In genomic region chr2:20584637-20585321, GRCh38 we compare ENCODE assay signal across 10 cellular contexts.
A peak's percentile ranks its signal among the peaks of the same experiment; 100 is the strongest.
DNase-seq lines count a peak whose midpoint lies in the region; ATAC-seq and TF ChIP-seq lines count a peak whose summit lies in the region.
"Had no signal": no experiment of that assay in that cellular context is flagged by ENCODE, and none has a peak within 500 bp of the region (broad histone marks: within the 10 kb centered on the region; RNA-seq: fewer than 3 reads in every experiment).

No MANE protein-coding gene starts in this region.

- H3K36me3 ChIP-seq in cardiac muscle cell (no peaks in the 10 kb centered on the region), prostate gland (no peaks in the 10 kb centered on the region)

- H3K4me3 Mint-ChIP-seq in WTC11, result no peak overlapping the region

- WGBS in prostate gland, result 65% methylated on average over 9 of the region's 9 CpGs

- H3K27ac ChIP-seq in cardiac muscle cell, result peak overlapping the region; percentile 93
- H3K27ac ChIP-seq in prostate gland, result peak overlapping the region; percentile 53 to 67

- peaks cover 6% of the 10 kb centered on the region; the same call in 1 of the 2 replicates for H3K9me3 Mint-ChIP-seq in WTC11

- H3K4me3 ChIP-seq in cardiac muscle cell, result no peak overlapping the region
- no peak overlapping the region for H3K4me3 ChIP-seq in prostate gland

- peak overlapping the region; percentile 60 for H3K27ac Mint-ChIP-seq in WTC11

- intact Hi-C loops in prostate gland (cut with DNase I), result no loop called here

- H3K4me1 ChIP-seq in cardiac muscle cell (ENCODE audit: low read depth), result peaks cover 16% of the 10 kb centered on the region
- no peaks in the 10 kb centered on the region for H3K4me1 ChIP-seq in prostate gland (replicated peaks)

- TF ChIP-seq POLR2A in prostate gland (IDR thresholded peaks at IDR 0.05), result no peak

- CTCF ChIA-PET in WTC11 (lab: Charles Lee), result interaction anchor here (0.7 to 1.7 kb wide), 7 partner anchors 9 to 173 kb away, joined by 3 to 6 read pairs (median 4); partner anchors contain the start of genes HS1BP3 and RHOB

- ATAC-seq in WTC11 (peak; percentile 96), GM18868 (IDR thresholded peaks at IDR 0.05; ENCODE audit: unreplicated experiment) (no peak)

- POLR2A ChIA-PET in WTC11 (lab: Charles Lee), result interaction anchor here (1.2 to 1.9 kb wide), 2 partner anchors 22 to 138 kb away, joined by 4 to 16 read pairs; partner anchors contain the start of gene RHOB

- H3K36me3 Mint-ChIP-seq in WTC11, result no peaks in the 10 kb centered on the region

- H3K27me3 Mint-ChIP-seq in WTC11 (ENCODE audit: low read depth), result peaks cover 3% of the 10 kb centered on the region

- DNase-seq in EL (peak; percentile 99), WTC11 (ENCODE audit: low spot score) (peak; percentile 63), cardiac muscle cell (ENCODE audit: low read depth in 1 of 2, low spot score in 1 of 2) (peak; percentile 84 to 97), prostate gland (ENCODE audit: low spot score) (peak; percentile 64), NCI-H1092 (lab: John Stamatoyannopoulos, UW) (no peak), NK-92 (lab: John Stamatoyannopoulos, UW; ENCODE audit: unreplicated experiment) (no peak), kidney tubule cell (ENCODE audit: low spot score) (no peak)
- DNase-seq: activated CD4-positive, alpha-beta T cell treated with anti-CD3 and anti-CD28 coated beads for 48 hours; stimulated activated CD4-positive, alpha-beta T cell treated with anti-CD3 and anti-CD28 coated beads, Interleukin-4, amount 100 ng/mL, for 24 hours had no signal

- peaks cover 21% of the 10 kb centered on the region for H3K4me1 Mint-ChIP-seq in WTC11

- H3K27me3 ChIP-seq in cardiac muscle cell (no peaks in the 10 kb centered on the region), prostate gland (replicated peaks; ENCODE audit: insufficient read depth) (no peaks in the 10 kb centered on the region)

- H3K9me3 ChIP-seq in cardiac muscle cell (ENCODE audit: low read depth) (no peaks in the 10 kb centered on the region), prostate gland (no peaks in the 10 kb centered on the region)

- TF ChIP-seq CTCF in WTC11 (IDR thresholded peaks at IDR 0.05), result no peak
- TF ChIP-seq CTCF in cardiac muscle cell (IDR thresholded peaks at IDR 0.05; ENCODE audit: low read depth, low read length), result no peak
- no peak for TF ChIP-seq CTCF in prostate gland (IDR thresholded peaks at IDR 0.05)

TF ChIP-seq in WTC11, 78 proteins besides CTCF, POLR2A, EP300 and RAD21 (continues in another document):
- TF ChIP-seq, protein P1, sequence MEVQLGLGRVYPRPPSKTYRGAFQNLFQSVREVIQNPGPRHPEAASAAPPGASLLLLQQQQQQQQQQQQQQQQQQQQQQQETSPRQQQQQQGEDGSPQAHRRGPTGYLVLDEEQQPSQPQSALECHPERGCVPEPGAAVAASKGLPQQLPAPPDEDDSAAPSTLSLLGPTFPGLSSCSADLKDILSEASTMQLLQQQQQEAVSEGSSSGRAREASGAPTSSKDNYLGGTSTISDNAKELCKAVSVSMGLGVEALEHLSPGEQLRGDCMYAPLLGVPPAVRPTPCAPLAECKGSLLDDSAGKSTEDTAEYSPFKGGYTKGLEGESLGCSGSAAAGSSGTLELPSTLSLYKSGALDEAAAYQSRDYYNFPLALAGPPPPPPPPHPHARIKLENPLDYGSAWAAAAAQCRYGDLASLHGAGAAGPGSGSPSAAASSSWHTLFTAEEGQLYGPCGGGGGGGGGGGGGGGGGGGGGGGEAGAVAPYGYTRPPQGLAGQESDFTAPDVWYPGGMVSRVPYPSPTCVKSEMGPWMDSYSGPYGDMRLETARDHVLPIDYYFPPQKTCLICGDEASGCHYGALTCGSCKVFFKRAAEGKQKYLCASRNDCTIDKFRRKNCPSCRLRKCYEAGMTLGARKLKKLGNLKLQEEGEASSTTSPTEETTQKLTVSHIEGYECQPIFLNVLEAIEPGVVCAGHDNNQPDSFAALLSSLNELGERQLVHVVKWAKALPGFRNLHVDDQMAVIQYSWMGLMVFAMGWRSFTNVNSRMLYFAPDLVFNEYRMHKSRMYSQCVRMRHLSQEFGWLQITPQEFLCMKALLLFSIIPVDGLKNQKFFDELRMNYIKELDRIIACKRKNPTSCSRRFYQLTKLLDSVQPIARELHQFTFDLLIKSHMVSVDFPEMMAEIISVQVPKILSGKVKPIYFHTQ (CRISPR knock-in tag; IDR thresholded peaks at IDR 0.05), result no peak
- TF ChIP-seq TP53 (CRISPR knock-in tag; IDR thresholded peaks at IDR 0.05) (no peak), CREM (CRISPR knock-in tag; IDR thresholded peaks at IDR 0.05) (no peak), GABPB1 (CRISPR knock-in tag; IDR thresholded peaks at IDR 0.05) (peak; percentile 56), OVOL2 (CRISPR knock-in tag; IDR thresholded peaks at IDR 0.05; ENCODE audit: borderline replicate concordance) (no peak), CBFB (CRISPR knock-in tag; IDR thresholded peaks at IDR 0.05; ENCODE audit: low read depth) (no peak), ZNF317 (CRISPR knock-in tag; IDR thresholded peaks at IDR 0.05; ENCODE audit: borderline replicate concordance, low read depth) (no peak), ZNF219 (CRISPR knock-in tag; IDR thresholded peaks at IDR 0.05; ENCODE audit: borderline replicate concordance) (no peak), MAX (CRISPR knock-in tag; IDR thresholded peaks at IDR 0.05) (peak; percentile 57; the same call in 1 of the 2 replicates), RORB (CRISPR knock-in tag; IDR thresholded peaks at IDR 0.05) (no peak), JAZF1 (CRISPR knock-in tag; IDR thresholded peaks at IDR 0.05) (no peak), EMX1 (CRISPR knock-in tag; IDR thresholded peaks at IDR 0.05) (no peak), TEAD1 (CRISPR knock-in tag; IDR thresholded peaks at IDR 0.05) (peak; percentile 95; the same call in 1 of the 2 replicates), PRRX2 (CRISPR knock-in tag; IDR thresholded peaks at IDR 0.05) (no peak), SMAD4 (CRISPR knock-in tag; IDR thresholded peaks at IDR 0.05) (no peak), ATF3 (CRISPR knock-in tag; conservative IDR thresholded peaks at IDR 0.05) (peak; percentile 67; the same call in 1 of the 2 replicates), NFE2L1 (CRISPR knock-in tag; IDR thresholded peaks at IDR 0.05) (no peak), MLX (CRISPR knock-in tag; IDR thresholded peaks at IDR 0.05) (no peak)
- TF ChIP-seq, protein P2, sequence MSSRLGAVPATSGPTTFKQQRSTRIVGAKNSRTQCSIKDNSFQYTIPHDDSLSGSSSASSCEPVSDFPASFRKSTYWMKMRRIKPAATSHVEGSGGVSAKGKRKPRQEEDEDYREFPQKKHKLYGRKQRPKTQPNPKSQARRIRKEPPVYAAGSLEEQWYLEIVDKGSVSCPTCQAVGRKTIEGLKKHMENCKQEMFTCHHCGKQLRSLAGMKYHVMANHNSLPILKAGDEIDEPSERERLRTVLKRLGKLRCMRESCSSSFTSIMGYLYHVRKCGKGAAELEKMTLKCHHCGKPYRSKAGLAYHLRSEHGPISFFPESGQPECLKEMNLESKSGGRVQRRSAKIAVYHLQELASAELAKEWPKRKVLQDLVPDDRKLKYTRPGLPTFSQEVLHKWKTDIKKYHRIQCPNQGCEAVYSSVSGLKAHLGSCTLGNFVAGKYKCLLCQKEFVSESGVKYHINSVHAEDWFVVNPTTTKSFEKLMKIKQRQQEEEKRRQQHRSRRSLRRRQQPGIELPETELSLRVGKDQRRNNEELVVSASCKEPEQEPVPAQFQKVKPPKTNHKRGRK (CRISPR knock-in tag; IDR thresholded peaks at IDR 0.05; ENCODE audit: borderline replicate concordance), result no peak
- TF ChIP-seq, protein P3, sequence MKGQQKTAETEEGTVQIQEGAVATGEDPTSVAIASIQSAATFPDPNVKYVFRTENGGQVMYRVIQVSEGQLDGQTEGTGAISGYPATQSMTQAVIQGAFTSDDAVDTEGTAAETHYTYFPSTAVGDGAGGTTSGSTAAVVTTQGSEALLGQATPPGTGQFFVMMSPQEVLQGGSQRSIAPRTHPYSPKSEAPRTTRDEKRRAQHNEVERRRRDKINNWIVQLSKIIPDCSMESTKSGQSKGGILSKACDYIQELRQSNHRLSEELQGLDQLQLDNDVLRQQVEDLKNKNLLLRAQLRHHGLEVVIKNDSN (CRISPR knock-in tag; IDR thresholded peaks at IDR 0.05), result no peak
- TF ChIP-seq, protein P4, sequence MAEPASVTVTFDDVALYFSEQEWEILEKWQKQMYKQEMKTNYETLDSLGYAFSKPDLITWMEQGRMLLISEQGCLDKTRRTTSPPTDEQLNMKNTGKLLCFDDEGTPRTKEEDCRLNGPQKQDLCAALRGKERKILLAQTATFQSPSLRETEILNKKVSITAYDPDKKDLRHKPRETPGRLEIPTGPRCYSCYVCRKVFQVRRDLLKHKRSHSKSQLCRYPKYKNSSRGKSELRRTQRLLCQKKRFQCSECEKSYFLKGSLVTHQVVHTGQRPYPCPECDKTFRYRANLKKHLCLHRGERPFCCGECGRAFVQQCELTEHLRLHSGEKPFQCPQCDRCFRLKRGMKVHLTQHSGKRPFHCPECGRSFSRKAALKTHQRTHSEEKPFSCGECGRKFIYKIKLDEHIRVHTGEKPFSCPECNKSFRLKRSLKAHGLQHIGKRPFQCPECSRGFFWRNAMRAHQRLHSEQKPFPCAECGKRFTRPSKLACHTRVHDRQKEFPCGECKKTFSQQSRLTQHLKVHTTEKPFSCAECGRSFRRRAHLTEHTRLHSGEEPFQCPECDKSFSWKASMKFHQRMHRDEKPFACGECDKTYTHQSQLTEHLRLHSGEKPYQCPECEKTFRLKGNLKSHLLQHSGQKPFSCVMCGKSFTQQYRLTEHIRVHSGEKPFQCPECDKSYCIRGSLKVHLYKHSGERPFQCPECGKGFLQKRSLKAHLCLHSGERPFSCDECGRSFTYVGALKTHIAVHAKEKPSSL (CRISPR knock-in tag; conservative IDR thresholded peaks at IDR 0.05), result no peak

Comparison
In these comparisons a context has a peak if more than half of its experiments do, and no peak if none do; other contexts are left out.
1. DNase-seq: peak in EL (single experiment), WTC11 (single experiment), cardiac muscle cell (2 of 2) and prostate gland (single experiment); none in NCI-H1092 (single experiment), NK-92 (single experiment) and kidney tubule cell (single experiment).